8 cellular contexts compared by ENCODE assay signal in genomic region chr12:76777765-76778216, GRCh38. TPM values are rescaled to one million over a fixed set of nuclear protein-coding genes. Genes with fewer than 3 reads are reported as not detected.
DNase-seq lines count a peak whose midpoint lies in the region; ATAC-seq and TF ChIP-seq lines count a peak whose summit lies in the region.

No MANE protein-coding gene starts in this region.

- no peaks in the 10 kb centered on the region for H3K27me3 ChIP-seq in sigmoid colon
- H3K27me3 ChIP-seq in hepatocyte = no peaks in the 10 kb centered on the region

- peaks cover 34% of the 10 kb centered on the region for H4K20me1 ChIP-seq in hepatocyte (ENCODE audit: insufficient read depth, poor library complexity, severe bottlenecking)

- H3K4me1 ChIP-seq in sigmoid colon (peaks cover 0 to 73% (median 45%) of the 10 kb centered on the region in 4 donors), hepatocyte (ENCODE audit: insufficient read depth) (peaks cover 10% of the 10 kb centered on the region)

- no peak for TF ChIP-seq CTCF in sigmoid colon (IDR thresholded peaks at IDR 0.05)
- no peak for TF ChIP-seq CTCF in hepatocyte (IDR thresholded peaks at IDR 0.05; ENCODE audit: poor library complexity)

- TF ChIP-seq POLR2A in sigmoid colon (IDR thresholded peaks at IDR 0.05) = no peak

- H3K4me3 Mint-ChIP-seq in IgD-negative memory B cell (peak overlapping the region in 3 of 4 donors; percentile 9 to 51 (median 43)), memory B cell (peak overlapping the region; percentile 8)

- H3K4me3 ChIP-seq in sigmoid colon = no peak overlapping the region
- no peak overlapping the region for H3K4me3 ChIP-seq in hepatocyte

- 55 to 62% methylated on average over 5 of the region's 5 CpGs for WGBS in sigmoid colon, 2 donors
- 87% methylated on average over 5 of the region's 5 CpGs for WGBS in hepatocyte (ENCODE audit: low lambda C conversion rate, missing lambda C conversion rate)

- ATAC-seq in GM18867 (IDR thresholded peaks at IDR 0.05; ENCODE audit: unreplicated experiment) (peak; percentile 100), GM21737 (IDR thresholded peaks at IDR 0.05; ENCODE audit: unreplicated experiment) (peak; percentile 98), memory B cell (ENCODE audit: low read depth) (peak; percentile 98)

- H3K27me3 Mint-ChIP-seq in IgD-negative memory B cell (no peaks in the 10 kb centered on the region), memory B cell (no peaks in the 10 kb centered on the region)

- H3K27ac Mint-ChIP-seq in IgD-negative memory B cell = peak overlapping the region; percentile 14 to 91 (median 48)
- H3K27ac Mint-ChIP-seq in memory B cell = peak overlapping the region; percentile 84

- H3K4me1 Mint-ChIP-seq in IgD-negative memory B cell (peaks cover 24 to 35% (median 33%) of the 10 kb centered on the region in 3 donors), memory B cell (peaks cover 19% of the 10 kb centered on the region)

- peak; percentile 40 to 70 for DNase-seq in memory B cell (ENCODE audit: low spot score in 2 of 2)
- DNase-seq in sigmoid colon = no peak
- DNase-seq in hepatocyte (ENCODE audit: low spot score) = no peak
- DNase-seq in NCI-H187 treated with DMSO at 0.1 percent for 48 hours (lab: John Stamatoyannopoulos, UW) = no peak
- DNase-seq in caudate nucleus (lab: John Stamatoyannopoulos, UW) = no peak

- H3K4me2 ChIP-seq in hepatocyte = no peak overlapping the region

- no peak overlapping the region for H2AFZ ChIP-seq in hepatocyte

- H3K27ac ChIP-seq in sigmoid colon = no peak overlapping the region
- no peak overlapping the region for H3K27ac ChIP-seq in hepatocyte
- H3K27ac ChIP-seq in caudate nucleus (ENCODE audit: low read depth, low read length) = no peak overlapping the region

- H3K9me3 ChIP-seq in sigmoid colon (no peaks in the 10 kb centered on the region), hepatocyte (ENCODE audit: low read depth) (no peaks in the 10 kb centered on the region)

- H3K36me3 ChIP-seq in sigmoid colon = no peaks in the 10 kb centered on the region
- H3K36me3 ChIP-seq in hepatocyte (replicated peaks; ENCODE audit: insufficient read depth, low read depth) = no peaks in the 10 kb centered on the region

- H3K9me3 Mint-ChIP-seq in IgD-negative memory B cell (peaks cover 0 to 5% (median 2%) of the 10 kb centered on the region in 3 donors), memory B cell (peaks cover 3% of the 10 kb centered on the region)

- no peaks in the 10 kb centered on the region for H3K9me2 ChIP-seq in hepatocyte (replicated peaks; ENCODE audit: insufficient read depth)

- TF ChIP-seq EP300 in sigmoid colon (IDR thresholded peaks at IDR 0.05) = no peak

- intact Hi-C loops in sigmoid colon (cut with DNase I) = no loop called here

- H3K36me3 Mint-ChIP-seq in IgD-negative memory B cell = peaks cover 7% of the 10 kb centered on the region
- peaks cover 15% of the 10 kb centered on the region for H3K36me3 Mint-ChIP-seq in memory B cell

- peaks cover 100% of the 10 kb centered on the region for H3K79me2 ChIP-seq in hepatocyte

RNA-seq across cellular contexts. Expression of gene ZDHHC17, which starts 13.9 kb away (rescaled TPM):
- polyA plus RNA-seq in IgD-negative memory B cell (10.4 TPM), sigmoid colon (1 to 10 TPM in 2 of 3 donors, under 1 TPM in 1; 0.92 to 8.2 (median 5.4) TPM), hepatocyte (11.7 and 16.5 TPM in 2 replicates)
- total RNA-seq in sigmoid colon (10 to 100 TPM; 38.6 to 54.3 (median 49.1) TPM), hepatocyte (39.8 and 48.6 TPM in 2 replicates)

Comparison
In these comparisons a context has a peak if more than half of its experiments do, and no peak if none do; other contexts are left out.
1. DNase-seq: peak in memory B cell (2 of 2); none in sigmoid colon (single experiment), hepatocyte (single experiment), NCI-H187 treated with DMSO at 0.1 percent for 48 hours (single experiment) and caudate nucleus (0 of 61).
2. Peak in every context shown above with its lines, with median percentiles within 50 percentile points of each other: ATAC-seq.